Comparison of ENCODE assay signal across 15 cellular contexts in the genomic region with DNA sequence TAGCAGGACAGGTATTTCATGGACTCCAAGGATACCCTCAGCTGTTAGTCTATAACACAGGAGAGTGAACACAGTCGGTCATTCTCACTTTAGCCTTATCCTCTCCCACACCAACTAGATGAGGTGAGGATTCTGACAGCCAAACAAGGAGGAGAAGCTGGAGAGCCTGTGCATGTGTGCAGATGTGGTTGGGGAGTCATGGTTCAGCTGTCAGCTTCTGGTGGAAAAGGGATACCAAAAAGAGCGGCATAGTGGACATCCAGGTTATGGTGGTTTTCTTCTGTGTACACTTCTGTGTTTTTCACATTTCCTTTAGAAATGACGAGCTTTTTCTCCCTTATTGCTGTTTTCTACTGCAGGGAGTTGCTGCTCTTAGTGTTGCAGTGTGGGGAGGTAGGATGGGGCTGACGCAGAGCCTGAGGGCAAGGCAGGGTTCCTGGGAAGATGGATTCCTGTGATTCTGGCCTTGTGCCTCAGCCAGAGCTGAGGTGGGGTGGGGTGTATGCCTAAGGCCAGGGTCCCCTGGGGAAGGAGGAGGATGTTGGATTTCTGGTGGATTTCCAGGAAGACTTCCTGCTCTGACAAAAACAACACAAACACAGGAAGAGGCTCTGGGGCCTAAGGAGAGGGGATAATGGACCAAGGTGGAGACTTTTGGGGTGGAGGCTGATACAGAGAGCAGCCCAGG. TPM values are rescaled to one million over a fixed set of nuclear protein-coding genes. Genes with fewer than 3 reads are reported as not detected.
DNase-seq lines count a peak whose midpoint lies in the region; ATAC-seq and TF ChIP-seq lines count a peak whose summit lies in the region.
"Had no signal": no experiment of that assay in that cellular context is flagged by ENCODE, and none has a peak within 500 bp of the region (broad histone marks: within the 10 kb centered on the region; RNA-seq: fewer than 3 reads in every experiment).

No MANE protein-coding gene starts in this region.

- DNase-seq in Right ventricle myocardium inferior (ENCODE audit: missing footprints): no peak
- DNase-seq in cardiac septum (ENCODE audit: low spot score): no peak
- DNase-seq in esophagus squamous epithelium (lab: John Stamatoyannopoulos, UW): no peak
- no peak for DNase-seq in neural crest cell (ENCODE audit: low read depth, low spot score)
- no peak for DNase-seq in uterus
- DNase-seq in cerebellar cortex (ENCODE audit: low spot score): no peak
- no peak for DNase-seq in inferior parietal cortex (ENCODE audit: extremely low spot score)
- DNase-seq: ACHN; activated CD8-positive, alpha-beta memory T cell treated with anti-CD3 and anti-CD28 coated beads, Interleukin-2, amount 50 U/mL, for 48 hours; H7; NCI-H1105; NCI-H446 treated with DMSO at 0.1 percent for 48 hours; sigmoid colon had no signal

- TF ChIP-seq CTCF in esophagus squamous epithelium (IDR thresholded peaks at IDR 0.05): no peak
- TF ChIP-seq CTCF in neural crest cell (conservative IDR thresholded peaks at IDR 0.05): no peak
- TF ChIP-seq CTCF in uterus (IDR thresholded peaks at IDR 0.05): no peak

- intact Hi-C loops in Right ventricle myocardium inferior (cut with DNase I): loop anchor here (1.0 kb wide), 1 partner anchor 28 kb away; no protein-coding TSS in a partner anchor
- intact Hi-C loops in cardiac septum (cut with DNase I): no loop called here
- intact Hi-C loops in esophagus squamous epithelium (cut with DNase I): no loop called here
- intact Hi-C loops in uterus (cut with DNase I; ENCODE audit: low total_unique reads): no loop called here

- H3K27me3 Mint-ChIP-seq in neural crest cell (ENCODE audit: low read depth): no peaks in the 10 kb centered on the region

- no peak overlapping the region for H3K4me3 Mint-ChIP-seq in neural crest cell

- no peak for TF ChIP-seq POLR2A in esophagus squamous epithelium (IDR thresholded peaks at IDR 0.05)
- TF ChIP-seq POLR2A in uterus (IDR thresholded peaks at IDR 0.05): no peak

- 64 to 67% methylated on average over 3 to 4 of the region's 4 CpGs for WGBS in esophagus squamous epithelium, 2 donors

- H3K27ac ChIP-seq in esophagus squamous epithelium (peak overlapping the region; percentile 38 to 65 (median 64)), uterus (peak overlapping the region; percentile 16 to 53)
- H3K27ac ChIP-seq: SJSA1 had no signal

- H3K27ac Mint-ChIP-seq in neural crest cell (ENCODE audit: unreplicated experiment): peak overlapping the region; percentile 13

- ATAC-seq in Right ventricle myocardium inferior (peak; percentile 60), HG03097 (IDR thresholded peaks at IDR 0.05; ENCODE audit: low FRiP score, unreplicated experiment) (no peak)

- no peaks in the 10 kb centered on the region for H3K36me3 Mint-ChIP-seq in neural crest cell (ENCODE audit: low read depth)

- H3K36me3 ChIP-seq in esophagus squamous epithelium: no peaks in the 10 kb centered on the region
- H3K36me3 ChIP-seq in uterus: no peaks in the 10 kb centered on the region
- H3K36me3 ChIP-seq: sigmoid colon, SJSA1 had no signal

- H3K4me1 Mint-ChIP-seq in neural crest cell: peaks cover 12% of the 10 kb centered on the region

- H3K9me3 ChIP-seq in esophagus squamous epithelium (no peaks in the 10 kb centered on the region), uterus (no peaks in the 10 kb centered on the region)
- H3K9me3 ChIP-seq: sigmoid colon, SJSA1 had no signal

- H3K27me3 ChIP-seq in esophagus squamous epithelium (no peaks in the 10 kb centered on the region), uterus (no peaks in the 10 kb centered on the region)
- H3K27me3 ChIP-seq: sigmoid colon, SJSA1 had no signal

- no peak overlapping the region for H3K4me3 ChIP-seq in esophagus squamous epithelium
- no peak overlapping the region for H3K4me3 ChIP-seq in uterus
- H3K4me3 ChIP-seq: sigmoid colon, SJSA1 had no signal

- H3K9me3 Mint-ChIP-seq in neural crest cell: no peaks in the 10 kb centered on the region

- peaks cover 17 to 68% (median 43%) of the 10 kb centered on the region in 3 donors for H3K4me1 ChIP-seq in esophagus squamous epithelium
- peaks cover 0 to 5% of the 10 kb centered on the region in 2 donors for H3K4me1 ChIP-seq in uterus

RNA-seq across cellular contexts. Expression of a gene that starts 26.5 kb away (rescaled TPM):
- total RNA-seq in Right ventricle myocardium inferior (8.5 TPM), cardiac septum (15.3 TPM), esophagus squamous epithelium (10 to 100 TPM in 2 of 4 donors, 1 to 10 TPM in 2; 8.8 to 15.9 (median 11.9) TPM), neural crest cell (3.5 and 4.2 TPM in 2 replicates), uterus (10 to 100 TPM in 2 of 4 donors, 1 to 10 TPM in 2; 1.8 to 15.3 (median 9.0) TPM)
